9 cellular contexts compared by ENCODE assay signal in genomic region chr12:114799574-114800487, GRCh38.
DNase-seq lines count a peak whose midpoint lies in the region; ATAC-seq, FAIRE-seq and TF ChIP-seq lines count a peak whose summit lies in the region.
"Had no signal": no experiment of that assay in that cellular context is flagged by ENCODE, and none has a peak within 500 bp of the region (broad histone marks: within the 10 kb centered on the region; RNA-seq: fewer than 3 reads in every experiment).

No MANE protein-coding gene starts in this region.

- intact Hi-C loops in left colon (cut with DNase I, micrococcal nuclease), result no loop called here

- H3K4me1 ChIP-seq in small intestine (ENCODE audit: control insufficient read depth in 2 of 2, insufficient read depth in 1 of 2, low read depth in 1 of 2, low read length in 1 of 2), result peaks cover 0 to 2% of the 10 kb centered on the region in 2 donors

- H3K27ac ChIP-seq in small intestine (ENCODE audit: low read depth in 1 of 2, low read length in 1 of 2) (peak overlapping the region in 1 of 2 donors; percentile 28), coronary artery (no peak overlapping the region)

- ATAC-seq in left colon (peak; percentile 92), GM21367 (IDR thresholded peaks at IDR 0.05; ENCODE audit: unreplicated experiment) (no peak), HG03354 (IDR thresholded peaks at IDR 0.05; ENCODE audit: poor library complexity, severe bottlenecking, unreplicated experiment) (no peak)
- ATAC-seq: natural killer cell had no signal

- 36 to 46% (median 37%) methylated on average over 16 of the region's 16 CpGs for WGBS in small intestine, 3 donors

- H3K36me3 ChIP-seq in H7 (replicated peaks; ENCODE audit: control insufficient read depth, insufficient read depth, low read length), result no peaks in the 10 kb centered on the region
- H3K36me3 ChIP-seq in small intestine (ENCODE audit: control insufficient read depth in 2 of 2, insufficient read depth in 2 of 2, low read length in 2 of 2), result no peaks in the 10 kb centered on the region

- H3K9me3 ChIP-seq in small intestine (ENCODE audit: control insufficient read depth, low read depth), result no peaks in the 10 kb centered on the region

- FAIRE-seq in small intestine (lab: Jason Lieb, UNC), result no peak

- DNase-seq in H7 (peak; percentile 38), astrocyte of the hippocampus (ENCODE audit: low read depth, low spot score) (peak; percentile 22), left colon (peak; percentile 35), small intestine (peak; percentile 63), coronary artery (ENCODE audit: low spot score) (no peak), NCI-H446 (lab: John Stamatoyannopoulos, UW) (no peak)
- DNase-seq: natural killer cell had no signal

- H3K27me3 ChIP-seq in H7 (ENCODE audit: control insufficient read depth, insufficient read depth, low read length) (no peaks in the 10 kb centered on the region), small intestine (ENCODE audit: control insufficient read depth in 2 of 2, insufficient read depth in 2 of 2, low read length in 2 of 2) (no peaks in the 10 kb centered on the region)

- no peak overlapping the region for H3K4me3 ChIP-seq in H7 (ENCODE audit: insufficient read depth, low read depth, low read length)
- H3K4me3 ChIP-seq in small intestine (ENCODE audit: low read depth in 1 of 2, low read length in 2 of 2), result no peak overlapping the region
- no peak overlapping the region for H3K4me3 ChIP-seq in coronary artery

- no peak for TF ChIP-seq CTCF in coronary artery (IDR thresholded peaks at IDR 0.05)

Comparison
In these comparisons a context has a peak if more than half of its experiments do, and no peak if none do; other contexts are left out.
1. DNase-seq: peak in H7 (single experiment), astrocyte of the hippocampus (single experiment), left colon (2 of 2) and small intestine (single experiment); none in coronary artery (single experiment) and NCI-H446 (0 of 2).